In genomic region chr11:64253043-64253442, GRCh38 we compare ENCODE assay signal across 10 cellular contexts. TPM values are rescaled to one million over a fixed set of nuclear protein-coding genes. Genes with fewer than 3 reads are reported as not detected.
DNase-seq lines count a peak whose midpoint lies in the region; ATAC-seq and TF ChIP-seq lines count a peak whose summit lies in the region.
"Had no signal": no experiment of that assay in that cellular context is flagged by ENCODE, and none has a peak within 500 bp of the region (broad histone marks: within the 10 kb centered on the region; RNA-seq: fewer than 3 reads in every experiment).

No MANE protein-coding gene starts in this region.

- POLR2A ChIA-PET in AG04449 (lab: Yijun Ruan, JAX), result interaction anchor here (1.1 to 1.9 kb wide), 5 partner anchors 9 to 49 kb away, joined by 3 to 18 read pairs (median 13); partner anchors contain the start of gene FKBP2

- peak overlapping the region in 1 of 2 donors; percentile 85 for H3K27ac ChIP-seq in mucosa of rectum (ENCODE audit: low read depth in 2 of 2, low read length in 2 of 2)

- H3K4me1 ChIP-seq in mucosa of rectum (ENCODE audit: control insufficient read depth in 2 of 2, insufficient read depth in 2 of 2, low read length in 2 of 2), result peaks cover 20 to 25% of the 10 kb centered on the region in 2 donors

- H3K9ac ChIP-seq in mucosa of rectum (ENCODE audit: low read depth in 1 of 2, low read length in 2 of 2), result peak overlapping the region in 1 of 2 donors; percentile 57

- H3K27me3 Mint-ChIP-seq in HFFc6 (ENCODE audit: insufficient read depth) (peaks cover 2% of the 10 kb centered on the region), brain (peaks cover 7% of the 10 kb centered on the region)

- DNase-seq in AG04449 (ENCODE audit: low read depth, low spot score) (no peak), HFFc6 (no peak), kidney glomerular epithelial cell (lab: John Stamatoyannopoulos, UW) (no peak), NCI-H345 treated with DMSO at 0.1 percent for 48 hours (lab: John Stamatoyannopoulos, UW; ENCODE audit: unreplicated experiment) (no peak), mesenteric fat pad (ENCODE audit: low spot score) (no peak)
- DNase-seq: cerebellar nuclear complex had no signal

- H3K27ac Mint-ChIP-seq in HFFc6 (peak overlapping the region; percentile 57), brain (peak overlapping the region in 3 of 5 experiments; percentile 48 to 75 (median 51))

- peaks cover 22 to 27% of the 10 kb centered on the region in 2 donors for H3K36me3 ChIP-seq in mucosa of rectum (ENCODE audit: control insufficient read depth in 2 of 2, insufficient read depth in 2 of 2, low read length in 2 of 2)

- TF ChIP-seq CTCF in AG04449 (IDR thresholded peaks at IDR 0.05; ENCODE audit: insufficient read depth, low read length, missing control alignments) (no peak), HFFc6 (IDR thresholded peaks at IDR 0.05) (no peak), brain (conservative IDR thresholded peaks at IDR 0.05) (no peak)

- ATAC-seq in HG03565 (IDR thresholded peaks at IDR 0.05; ENCODE audit: unreplicated experiment), result no peak

- H3K9me3 Mint-ChIP-seq in HFFc6 (no peaks in the 10 kb centered on the region), brain (peaks cover 0 to 2% (median 0%) of the 10 kb centered on the region in 5 experiments)

- H3K4me1 Mint-ChIP-seq in HFFc6 (ENCODE audit: low read depth) (peaks cover 13% of the 10 kb centered on the region), brain (peaks cover 37% of the 10 kb centered on the region)

- peaks cover 6% of the 10 kb centered on the region; the same call in 1 of the 2 replicates for H3K36me3 Mint-ChIP-seq in HFFc6 (ENCODE audit: low read depth)
- no peaks in the 10 kb centered on the region for H3K36me3 Mint-ChIP-seq in brain

- H3K9me3 ChIP-seq in mucosa of rectum (ENCODE audit: control insufficient read depth in 2 of 2, low read length in 2 of 2), result no peaks in the 10 kb centered on the region
- H3K9me3 ChIP-seq: testis had no signal

- H3K4me3 ChIP-seq in AG04449 (ENCODE audit: low read depth, low read length) (peak overlapping the region; percentile 82), mucosa of rectum (ENCODE audit: low read length in 2 of 2) (peak overlapping the region; percentile 37 to 81)

- no peaks in the 10 kb centered on the region for H3K27me3 ChIP-seq in mucosa of rectum (ENCODE audit: control insufficient read depth in 2 of 2, insufficient read depth in 2 of 2, low read length in 2 of 2)
- H3K27me3 ChIP-seq: testis had no signal

- CTCF ChIA-PET in AG04449 (lab: Yijun Ruan, JAX), result interaction anchor here (1.2 to 10.8 kb wide), 8 partner anchors 8 to 65 kb away, joined by 3 to 224 read pairs (median 12); partner anchors contain the start of genes FERMT3 and PRDX5

- H3K4me3 Mint-ChIP-seq in HFFc6 (peak overlapping the region; percentile 91), brain (peak overlapping the region; percentile 32 to 78 (median 61))

RNA-seq across cellular contexts. Expression of gene PLCB3, which starts 1.7 kb away (rescaled TPM):
- 10 to 100 TPM; 48.1 to 58.0 (median 51.8) TPM for total RNA-seq in HFFc6 (2021; fragmentation: NEBNext Ultra II Directional; extraction: Animal tissue kit (Norgen Biotek cat#: 25700))
- polyA plus RNA-seq in brain (ENCODE audit: insufficient read depth, low read depth, low replicate concordance), result 8.6 TPM
- 25.8 TPM for total RNA-seq in mesenteric fat pad

RNA-seq across cellular contexts. Expression of gene PPP1R14B, which starts 6.3 kb away (rescaled TPM):
- 100 to 1,000 TPM; 386 to 478 (median 429) TPM for total RNA-seq in HFFc6 (2021; fragmentation: NEBNext Ultra II Directional; extraction: Animal tissue kit (Norgen Biotek cat#: 25700))
- polyA plus RNA-seq in brain (ENCODE audit: insufficient read depth, low read depth, low replicate concordance), result 334 TPM
- 186 TPM for total RNA-seq in mesenteric fat pad

RNA-seq across cellular contexts. Expression of gene FKBP2, which starts 12.1 kb away (rescaled TPM):
- total RNA-seq in HFFc6 (2021; fragmentation: NEBNext Ultra II Directional; extraction: Animal tissue kit (Norgen Biotek cat#: 25700)), result 10 to 100 TPM; 54.1 to 95.6 (median 73.1) TPM
- 247 TPM for polyA plus RNA-seq in brain (ENCODE audit: insufficient read depth, low read depth, low replicate concordance)
- total RNA-seq in mesenteric fat pad, result 53.8 TPM

RNA-seq across cellular contexts. Expression of gene VEGFB, which starts 18.7 kb away (rescaled TPM):
- 10 to 100 TPM; 65.1 to 80.6 (median 71.2) TPM for total RNA-seq in HFFc6 (2021; fragmentation: NEBNext Ultra II Directional; extraction: Animal tissue kit (Norgen Biotek cat#: 25700))
- 232 TPM for polyA plus RNA-seq in brain (ENCODE audit: insufficient read depth, low read depth, low replicate concordance)
- total RNA-seq in mesenteric fat pad, result 426 TPM

RNA-seq across cellular contexts. Expression of gene DNAJC4, which starts 22.7 kb away (rescaled TPM):
- 10 to 100 TPM; 21.7 to 29.5 (median 23.2) TPM for total RNA-seq in HFFc6 (2021; fragmentation: NEBNext Ultra II Directional; extraction: Animal tissue kit (Norgen Biotek cat#: 25700))
- polyA plus RNA-seq in brain (ENCODE audit: insufficient read depth, low read depth, low replicate concordance), result 204 TPM
- 20.4 TPM for total RNA-seq in mesenteric fat pad
